In the genomic region with DNA sequence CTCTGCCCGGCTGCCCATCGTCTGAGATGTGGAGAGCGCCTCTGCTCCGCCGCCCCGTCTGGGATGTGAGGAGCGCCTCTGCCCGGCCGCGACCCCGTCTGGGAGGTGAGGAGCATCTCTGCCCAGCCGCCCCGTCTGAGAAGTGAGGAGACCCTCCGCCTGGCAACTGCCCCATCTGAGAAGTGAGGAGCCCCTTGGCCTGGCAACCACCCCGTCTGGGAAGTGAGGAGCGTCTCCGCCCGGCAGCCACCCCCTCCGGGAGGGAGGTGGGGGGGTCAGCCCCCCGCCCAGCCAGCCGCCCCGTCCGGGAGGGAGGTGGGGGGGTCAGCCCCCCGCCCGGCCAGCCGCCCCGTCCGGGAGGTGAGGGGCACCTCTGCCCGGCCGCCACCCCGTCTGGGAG, we compare ENCODE assay signal across 1 cellular context. TPM values are rescaled to one million over a fixed set of nuclear protein-coding genes. Genes with fewer than 3 reads are reported as not detected.
"Had no signal": no experiment of that assay in that cellular context is flagged by ENCODE, and none has a peak within 500 bp of the region (broad histone marks: within the 10 kb centered on the region; RNA-seq: fewer than 3 reads in every experiment).

No MANE protein-coding gene starts in this region.

RNA-seq across cellular contexts. Expression of a gene that starts 28.0 kb away (rescaled TPM):
- total RNA-seq: G401 had no signal
